In the genomic region with DNA sequence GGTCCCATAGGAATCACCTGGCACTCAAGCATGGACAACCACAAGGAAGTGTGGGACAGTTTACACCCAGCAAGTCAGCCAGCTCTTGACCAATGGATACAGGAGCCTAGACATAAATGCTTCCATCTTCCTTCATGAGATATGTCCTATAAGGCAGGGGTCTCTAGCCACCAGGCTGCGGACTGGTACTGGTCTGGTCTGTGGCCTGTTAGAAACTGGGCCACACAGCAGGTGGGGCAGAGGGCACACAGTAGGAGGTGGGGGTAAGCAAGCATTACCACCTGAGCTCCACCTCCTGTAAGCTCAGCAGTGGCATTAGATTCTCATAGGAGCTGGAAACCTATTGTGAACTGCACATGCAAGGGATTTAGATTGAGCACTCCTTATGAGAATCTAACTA, we compare ENCODE assay signal across 35 cellular contexts.
"Had no signal": no experiment of that assay in that cellular context is flagged by ENCODE, and none has a peak within 500 bp of the region (broad histone marks: within the 10 kb centered on the region; RNA-seq: fewer than 3 reads in every experiment).

No MANE protein-coding gene starts in this region.

- H3K9ac ChIP-seq: KMS-11 had no signal

- H3K27me3 ChIP-seq: MG63 had no signal

- H3K4me3 ChIP-seq: MG63 had no signal

- H3K27ac ChIP-seq: KMS-11 had no signal

- H3K4me2 ChIP-seq: KMS-11 had no signal

- H3K36me3 ChIP-seq: MG63 had no signal

- DNase-seq: Karpas-422, Kasumi-1, MG63, MM.1S, MV-4-11, NCI-H1048, NCI-H1092, NCI-H1092 treated with DMSO at 0.1 percent for 48 hours, NCI-H1105, NCI-H1105 treated with DMSO at 0.1 percent for 48 hours, NCI-H1417, NCI-H1417 treated with DMSO at 0.1 percent for 48 hours, NCI-H1436, NCI-H1436 treated with DMSO at 0.1 percent for 48 hours, NCI-H146, NCI-H1694, NCI-H1694 treated with DMSO at 0.1 percent for 48 hours, NCI-H187, NCI-H187 treated with DMSO at 0.1 percent for 48 hours, NCI-H1930, NCI-H2029, NCI-H2029 treated with DMSO at 0.1 percent for 48 hours, NCI-H2081, NCI-H2081 treated with DMSO at 0.1 percent for 48 hours, NCI-H2107, NCI-H2171, NCI-H2171 treated with DMSO at 0.1 percent for 48 hours, NCI-H2227 treated with DMSO at 0.1 percent for 48 hours, NCI-H226, NCI-H345, NCI-H446, NCI-H446 treated with DMSO at 0.1 percent for 48 hours, NCI-H510A, NCI-H510A treated with DMSO at 0.1 percent for 48 hours had no signal

- H3K9me3 ChIP-seq: MG63 had no signal
